Comparison of ENCODE assay signal across 1 cellular context in genomic region chrX:86348669-86349068, GRCh38.
TF ChIP-seq lines count a peak whose summit lies in the region.

No MANE protein-coding gene starts in this region.

TF ChIP-seq in SK-N-SH, 30 proteins besides CTCF, POLR2A, EP300 and RAD21 (continued from another document):
- no peak for TF ChIP-seq REST (IDR thresholded peaks at IDR 0.05; ENCODE audit: low read depth, low read length)
- TF ChIP-seq FOSL2 (IDR thresholded peaks at IDR 0.05; ENCODE audit: borderline replicate concordance, low read depth) = no peak
- TF ChIP-seq TAF1 (IDR thresholded peaks at IDR 0.05; ENCODE audit: borderline replicate concordance, low read depth, low read length) = no peak
- no peak for TF ChIP-seq FOXJ3 (CRISPR knock-in tag; IDR thresholded peaks at IDR 0.05)
- no peak for TF ChIP-seq YY1 (IDR thresholded peaks at IDR 0.05; ENCODE audit: low read depth)
- no peak for TF ChIP-seq GATA2 (CRISPR knock-in tag; IDR thresholded peaks at IDR 0.05)
- TF ChIP-seq RXRA (IDR thresholded peaks at IDR 0.05; ENCODE audit: borderline replicate concordance, low read depth) = no peak
- no peak for TF ChIP-seq RFX5 (IDR thresholded peaks at IDR 0.05; ENCODE audit: low read length)
- no peak for TF ChIP-seq PBX3 (IDR thresholded peaks at IDR 0.05)
- TF ChIP-seq TCF12 (IDR thresholded peaks at IDR 0.05) = no peak
